Comparison of ENCODE assay signal across 3 cellular contexts in genomic region chr1:51127152-51127551, GRCh38.
TF ChIP-seq lines count a peak whose summit lies in the region.
"Not testable (repeated sequence)": the region's sequence is repeated elsewhere in the genome, so short reads cannot be mapped to it uniquely, and the experiment has no call there.

No MANE protein-coding gene starts in this region.

TF ChIP-seq in K562, 482 proteins besides CTCF, POLR2A, EP300 and RAD21:
- peak; percentile 78 for TF ChIP-seq ATF3 (IDR thresholded peaks at IDR 0.05)
- TF ChIP-seq ATF3 (CRISPR knock-in tag; conservative IDR thresholded peaks at IDR 0.05); CEBPG (CRISPR knock-in tag; IDR thresholded peaks at IDR 0.05): not testable (repeated sequence)
- peak; percentile 38 to 53; a peak in 2 of 4 replicates for TF ChIP-seq CEBPG (tag; conservative IDR thresholded peaks at IDR 0.05 in 1 of 2, IDR thresholded peaks at IDR 0.05 in 1 of 2)
- peak; percentile 56; the same call in 1 of the 2 replicates for TF ChIP-seq CEBPB (tag; IDR thresholded peaks at IDR 0.05)

TF ChIP-seq in H1, 55 proteins besides CTCF, POLR2A, EP300 and RAD21:
- TF ChIP-seq CEBPB (IDR thresholded peaks at IDR 0.05; ENCODE audit: low read depth, low read length): 0 out of 2 replicates have a peak, but pooled peaks have one; percentile 19

TF ChIP-seq in HepG2, 621 proteins besides CTCF, POLR2A, EP300 and RAD21:
- TF ChIP-seq ATF7 (IDR thresholded peaks at IDR 0.05): peak; percentile 16; the same call in 1 of the 2 replicates
- not testable (repeated sequence) for TF ChIP-seq ATF7 (CRISPR knock-in tag; IDR thresholded peaks at IDR 0.05)
